Comparison of ENCODE assay signal across 8 cellular contexts in the genomic region with DNA sequence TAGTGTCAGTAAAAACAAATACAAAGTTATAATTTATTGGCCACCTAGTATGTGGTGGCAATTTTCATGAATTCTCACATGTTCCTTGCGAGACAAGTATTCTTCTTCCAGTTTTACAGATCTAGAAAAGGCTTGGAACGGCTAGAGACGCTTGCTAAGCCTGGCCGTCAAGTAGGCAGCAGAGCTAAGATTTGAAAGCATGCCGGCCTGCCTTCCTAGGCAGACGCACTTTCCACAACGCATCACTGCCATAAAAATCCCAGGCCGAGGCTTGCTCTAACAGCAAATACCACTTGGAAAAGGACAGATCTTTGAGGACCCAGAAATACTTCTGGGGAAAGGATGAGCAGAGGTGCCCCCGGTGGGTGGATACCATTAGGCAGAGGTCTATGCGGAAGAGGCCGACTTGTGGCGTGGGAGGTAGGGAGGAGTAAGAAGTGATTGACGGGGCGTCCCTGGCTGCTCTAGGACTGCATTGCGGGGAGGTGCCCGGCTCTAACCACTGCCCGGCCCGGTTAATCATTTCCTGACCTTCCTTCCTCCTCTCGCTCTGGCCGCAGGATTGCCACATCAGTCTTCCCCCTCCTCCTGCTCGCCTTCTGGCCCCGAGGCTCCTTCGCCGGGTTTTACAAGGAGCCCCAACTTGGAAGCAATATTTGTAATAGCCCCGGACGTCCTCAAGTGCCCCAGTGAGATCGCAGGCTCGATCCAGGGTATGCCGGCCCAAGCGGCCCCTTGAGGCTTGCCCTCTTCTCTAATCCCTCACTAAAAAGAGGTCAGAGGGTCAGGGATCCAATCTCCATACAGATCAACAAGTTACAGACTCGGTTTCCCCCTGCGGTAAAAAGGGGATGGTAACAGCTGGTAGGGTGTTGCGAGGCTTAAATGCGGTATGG. TPM values are rescaled to one million over a fixed set of nuclear protein-coding genes. Genes with fewer than 3 reads are reported as not detected.
DNase-seq lines count a peak whose midpoint lies in the region; ATAC-seq, FAIRE-seq and TF ChIP-seq lines count a peak whose summit lies in the region.

No MANE protein-coding gene starts in this region.

- H3K36me3 ChIP-seq in BLaER1 (no peaks in the 10 kb centered on the region), astrocyte (ENCODE audit: insufficient read depth, low read length) (no peaks in the 10 kb centered on the region), iPS-18a (ENCODE audit: control insufficient read depth, low read depth, low read length) (no peaks in the 10 kb centered on the region)

- H3K27ac ChIP-seq in BLaER1, result peak overlapping the region; percentile 94
- H3K27ac ChIP-seq in astrocyte (ENCODE audit: low read depth, low read length), result peak overlapping the region; percentile 95
- H3K27ac ChIP-seq in iPS-18a (ENCODE audit: low read length), result no peak overlapping the region

- H4K20me1 ChIP-seq in BLaER1 (peaks cover 26% of the 10 kb centered on the region), astrocyte (ENCODE audit: insufficient read depth, low read length) (peaks cover 24% of the 10 kb centered on the region)

- no peaks in the 10 kb centered on the region for H3K27me3 Mint-ChIP-seq in T-helper 2 cell treated with Interferon-gamma antibody and Interleukin-4, amounts not matched to agents 5 μg/mL and 100 μg/mL, for 36 hours (ENCODE audit: low read depth)
- no peaks in the 10 kb centered on the region for H3K27me3 Mint-ChIP-seq in astrocyte (ENCODE audit: low read depth, unreplicated experiment)

- ATAC-seq in GM19463 (IDR thresholded peaks at IDR 0.05; ENCODE audit: unreplicated experiment), result peak; percentile 55

- TF ChIP-seq CTCF in astrocyte (IDR thresholded peaks at IDR 0.05; ENCODE audit: insufficient read depth, low read depth, low read length), result no peak

- H3K4me1 ChIP-seq in BLaER1 (peaks cover 79% of the 10 kb centered on the region), astrocyte (ENCODE audit: insufficient read depth, low read length) (peaks cover 40% of the 10 kb centered on the region), iPS-18a (ENCODE audit: control insufficient read depth, low read depth, low read length) (peaks cover 34% of the 10 kb centered on the region)

- peak overlapping the region; percentile 81 for H3K4me3 Mint-ChIP-seq in T-helper 2 cell treated with Interferon-gamma antibody and Interleukin-4, amounts not matched to agents 5 μg/mL and 100 μg/mL, for 36 hours
- H3K4me3 Mint-ChIP-seq in astrocyte (ENCODE audit: unreplicated experiment), result peak overlapping the region; percentile 86

- H3K9me3 ChIP-seq in BLaER1, result no peaks in the 10 kb centered on the region
- H3K9me3 ChIP-seq in astrocyte (ENCODE audit: insufficient read depth, low read depth, low read length), result no peaks in the 10 kb centered on the region
- no peaks in the 10 kb centered on the region for H3K9me3 ChIP-seq in iPS-18a (ENCODE audit: control insufficient read depth, low read depth, low read length)

- H3K27ac Mint-ChIP-seq in T-helper 2 cell treated with Interferon-gamma antibody and Interleukin-4, amounts not matched to agents 5 μg/mL and 100 μg/mL, for 36 hours, result peak overlapping the region; percentile 89
- H3K27ac Mint-ChIP-seq in astrocyte (ENCODE audit: unreplicated experiment), result peak overlapping the region; percentile 97

- peaks cover 2% of the 10 kb centered on the region for H3K36me3 Mint-ChIP-seq in T-helper 2 cell treated with Interferon-gamma antibody and Interleukin-4, amounts not matched to agents 5 μg/mL and 100 μg/mL, for 36 hours (ENCODE audit: low read depth)
- H3K36me3 Mint-ChIP-seq in astrocyte (ENCODE audit: low read depth, unreplicated experiment), result no peaks in the 10 kb centered on the region

- H3K27me3 ChIP-seq in BLaER1 (no peaks in the 10 kb centered on the region), astrocyte (ENCODE audit: insufficient read depth, low read length) (no peaks in the 10 kb centered on the region), iPS-18a (ENCODE audit: control insufficient read depth, insufficient read depth, low read length) (peaks cover 87% of the 10 kb centered on the region)

- peak overlapping the region; percentile 90 for H3K4me3 ChIP-seq in BLaER1
- peak overlapping the region; percentile 66 for H3K4me3 ChIP-seq in astrocyte (ENCODE audit: insufficient read depth, low read depth, low read length)
- H3K4me3 ChIP-seq in iPS-18a (ENCODE audit: low read length), result peak overlapping the region; percentile 52
- H3K4me3 ChIP-seq in skeletal muscle cell (ENCODE audit: low read depth, low read length), result peak overlapping the region; percentile 55

- H3K79me2 ChIP-seq in astrocyte (ENCODE audit: insufficient read depth, low read length), result peaks cover 34% of the 10 kb centered on the region

- H3K4me2 ChIP-seq in BLaER1 (peak overlapping the region; percentile 97), astrocyte (ENCODE audit: low read length) (peak overlapping the region; percentile 90)

- no peak for FAIRE-seq in astrocyte (lab: Jason Lieb, UNC)

- DNase-seq in HK-2 (ENCODE audit: unreplicated experiment) (peak; percentile 91), astrocyte (ENCODE audit: low read depth) (peak; percentile 89), skeletal muscle cell (ENCODE audit: low read depth) (peak; percentile 73), NCI-H2029 (lab: John Stamatoyannopoulos, UW) (no peak)
- peak; percentile 82 for DNase-seq in T-helper 2 cell treated with Interferon-gamma antibody and Interleukin-4, amounts not matched to agents 5 μg/mL and 100 μg/mL, for 36 hours (ENCODE audit: low spot score)

- peaks cover 58% of the 10 kb centered on the region for H3K4me1 Mint-ChIP-seq in T-helper 2 cell treated with Interferon-gamma antibody and Interleukin-4, amounts not matched to agents 5 μg/mL and 100 μg/mL, for 36 hours (ENCODE audit: low read depth)
- H3K4me1 Mint-ChIP-seq in astrocyte (ENCODE audit: low read depth, unreplicated experiment), result peaks cover 32% of the 10 kb centered on the region

- no peaks in the 10 kb centered on the region for H3K9me3 Mint-ChIP-seq in T-helper 2 cell treated with Interferon-gamma antibody and Interleukin-4, amounts not matched to agents 5 μg/mL and 100 μg/mL, for 36 hours
- no peaks in the 10 kb centered on the region for H3K9me3 Mint-ChIP-seq in astrocyte (ENCODE audit: unreplicated experiment)

- H3K9ac ChIP-seq in BLaER1, result peak overlapping the region; percentile 90
- peak overlapping the region; percentile 92 for H3K9ac ChIP-seq in astrocyte (ENCODE audit: low read length)
- peak overlapping the region; percentile 38 for H3K9ac ChIP-seq in iPS-18a (ENCODE audit: low read length)

- peak overlapping the region; percentile 23 for H2AFZ ChIP-seq in astrocyte (ENCODE audit: low read depth, low read length)

RNA-seq across cellular contexts. Expression of a gene that starts 1.3 kb away (rescaled TPM):
- 38.1 and 40.1 TPM in 2 replicates for total RNA-seq in astrocyte

Comparison
In these comparisons a context has a peak if more than half of its experiments do, and no peak if none do; other contexts are left out.
1. H3K9ac ChIP-seq: peak in every context shown above with its lines; median percentile 92 in astrocyte; 90 in BLaER1; 38 in iPS-18a.